ENCODE assay signal across 16 cellular contexts in genomic region chr2:68057658-68058396, GRCh38.
"Had no signal": no experiment of that assay in that cellular context is flagged by ENCODE, and none has a peak within 500 bp of the region (broad histone marks: within the 10 kb centered on the region; RNA-seq: fewer than 3 reads in every experiment).

No MANE protein-coding gene starts in this region.

- H3K9me3 Mint-ChIP-seq: activated CD8-positive, alpha-beta T cell treated with anti-CD3 and anti-CD28 coated beads for 36 hours; effector memory CD8-positive, alpha-beta T cell; nephron had no signal

- H3K27me3 ChIP-seq: body of pancreas, right lobe of liver, spleen, suprapubic skin, upper lobe of left lung had no signal

- H3K27ac ChIP-seq: body of pancreas, psoas muscle, right lobe of liver, spleen, suprapubic skin, upper lobe of left lung had no signal

- H3K4me3 Mint-ChIP-seq: activated CD8-positive, alpha-beta T cell treated with anti-CD3 and anti-CD28 coated beads for 36 hours; effector memory CD8-positive, alpha-beta T cell; nephron had no signal

- H3K36me3 ChIP-seq: right lobe of liver, suprapubic skin, upper lobe of left lung had no signal

- DNase-seq: activated CD4-positive, alpha-beta T cell treated with anti-CD3 and anti-CD28 coated beads for 4 hours; activated CD8-positive, alpha-beta memory T cell treated with anti-CD3 and anti-CD28 coated beads, Interleukin-2, amount 50 U/mL, for 4 hours; activated CD8-positive, alpha-beta T cell treated with anti-CD3 and anti-CD28 coated beads for 36 hours; activated naive CD4-positive, alpha-beta T cell treated with anti-CD3 and anti-CD28 coated beads, Interleukin-2, amount 50 U/mL, for 16 hours; amniotic stem cell; body of pancreas; effector memory CD8-positive, alpha-beta T cell; left cardiac atrium; psoas muscle; right lobe of liver; spleen; stimulated activated CD4-positive, alpha-beta T cell treated with anti-CD3 and anti-CD28 coated beads, Interleukin-2, amount 100 ng/mL, for 24 hours; stimulated activated naive CD4-positive, alpha-beta T cell treated with Interleukin-2 at 50 U/mL for 16 hours; upper lobe of left lung had no signal

- H3K27me3 Mint-ChIP-seq: activated CD8-positive, alpha-beta T cell treated with anti-CD3 and anti-CD28 coated beads for 36 hours; effector memory CD8-positive, alpha-beta T cell had no signal

- ATAC-seq: activated CD8-positive, alpha-beta T cell treated with anti-CD3 and anti-CD28 coated beads for 36 hours; body of pancreas; effector memory CD8-positive, alpha-beta T cell; left cardiac atrium; psoas muscle; right lobe of liver had no signal

- H3K4me3 ChIP-seq: body of pancreas, psoas muscle, right lobe of liver, spleen, suprapubic skin, upper lobe of left lung had no signal

- H3K27ac Mint-ChIP-seq: activated CD8-positive, alpha-beta T cell treated with anti-CD3 and anti-CD28 coated beads for 36 hours had no signal

- H3K9me3 ChIP-seq: body of pancreas, psoas muscle, right lobe of liver, spleen, suprapubic skin, upper lobe of left lung had no signal
